ENCODE assay signal across 12 cellular contexts in genomic region chr17:78179372-78179771, GRCh38. TPM values are rescaled to one million over a fixed set of nuclear protein-coding genes. Genes with fewer than 3 reads are reported as not detected.
DNase-seq lines count a peak whose midpoint lies in the region; ATAC-seq and TF ChIP-seq lines count a peak whose summit lies in the region.
"Had no signal": no experiment of that assay in that cellular context is flagged by ENCODE, and none has a peak within 500 bp of the region (broad histone marks: within the 10 kb centered on the region; RNA-seq: fewer than 3 reads in every experiment).

No MANE protein-coding gene starts in this region.

- peaks cover 13% of the 10 kb centered on the region for H3K4me1 ChIP-seq in adipocyte (ENCODE audit: control insufficient read depth, insufficient read depth, low read length)
- peaks cover 21% of the 10 kb centered on the region for H3K4me1 ChIP-seq in skeletal muscle satellite cell (ENCODE audit: control insufficient read depth, insufficient read depth, low read length)

- H3K27me3 ChIP-seq in adipocyte (replicated peaks; ENCODE audit: control insufficient read depth, insufficient read depth, low read length), result no peaks in the 10 kb centered on the region
- H3K27me3 ChIP-seq in skeletal muscle satellite cell (ENCODE audit: control insufficient read depth, insufficient read depth, low read length), result no peaks in the 10 kb centered on the region

- H3K4me2 ChIP-seq in skeletal muscle satellite cell (ENCODE audit: low read length), result peak overlapping the region; percentile 61

- CTCF ChIA-PET in HEK293T (lab: Yijun Ruan, JAX), result no interaction called here

- ATAC-seq in GM21423 (IDR thresholded peaks at IDR 0.05; ENCODE audit: unreplicated experiment), result no peak
- ATAC-seq: left lobe of liver had no signal

- H3K36me3 ChIP-seq in adipocyte (ENCODE audit: control insufficient read depth, insufficient read depth, low read length, severe bottlenecking) (no peaks in the 10 kb centered on the region), skeletal muscle satellite cell (ENCODE audit: insufficient read depth, low read length) (peaks cover 14% of the 10 kb centered on the region)

- POLR2A ChIA-PET in HEK293T (lab: Yijun Ruan, JAX), result no interaction called here

- DNase-seq in EL (peak; percentile 75), adipocyte (ENCODE audit: low read depth) (peak; percentile 54), foreskin fibroblast (peak; percentile 48 to 71), HT-29 (ENCODE audit: low spot score) (no peak), 8988T (no peak), HEK293T (ENCODE audit: extremely low spot score) (no peak)
- DNase-seq: NCI-H2171 had no signal

- no peaks in the 10 kb centered on the region for H3K9me3 ChIP-seq in adipocyte (ENCODE audit: control insufficient read depth, low read length)
- no peaks in the 10 kb centered on the region for H3K9me3 ChIP-seq in skeletal muscle satellite cell (replicated peaks; ENCODE audit: low read length)

- H3K9ac ChIP-seq in adipocyte (ENCODE audit: low read length) (no peak overlapping the region), skeletal muscle satellite cell (ENCODE audit: low read depth, low read length) (peak overlapping the region; percentile 37)

- H3K4me3 ChIP-seq in adipocyte (ENCODE audit: low read length) (no peak overlapping the region), foreskin fibroblast (ENCODE audit: low read depth in 1 of 2, low read length in 2 of 2) (no peak overlapping the region), skeletal muscle satellite cell (ENCODE audit: low read length) (no peak overlapping the region)
- H3K4me3 ChIP-seq: SK-N-MC had no signal

- no peak for TF ChIP-seq CTCF in foreskin fibroblast (IDR thresholded peaks at IDR 0.05; ENCODE audit: low read depth, low read length)

TF ChIP-seq in HEK293T, 16 proteins besides CTCF, POLR2A, EP300 and RAD21:
- no peak for TF ChIP-seq HDGF (IDR thresholded peaks at IDR 0.05; ENCODE audit: borderline replicate concordance)
- no peak for TF ChIP-seq FOXM1 (IDR thresholded peaks at IDR 0.05; ENCODE audit: borderline replicate concordance)

RNA-seq across cellular contexts. Expression of gene TK1, which starts 7.5 kb away (rescaled TPM):
- total RNA-seq in skeletal muscle satellite cell (2012; rRNA removed), result 60.1 and 77.8 TPM in 2 replicates
- 379 and 400 TPM in 2 replicates for total RNA-seq in HT-29 (2014; rRNA removed; shearing (Covaris generic))

RNA-seq across cellular contexts. Expression of gene AFMID, which starts 7.8 kb away (rescaled TPM):
- 20.5 and 35.4 TPM in 2 replicates for total RNA-seq in skeletal muscle satellite cell (2012; rRNA removed)
- total RNA-seq in HT-29 (2014; rRNA removed; shearing (Covaris generic)), result 36.6 and 45.1 TPM in 2 replicates

RNA-seq across cellular contexts. Expression of gene SYNGR2, which starts 11.0 kb away (rescaled TPM):
- total RNA-seq in skeletal muscle satellite cell (2012; rRNA removed), result 2.0 and 2.6 TPM in 2 replicates
- total RNA-seq in HT-29 (2014; rRNA removed; shearing (Covaris generic)), result 225 and 231 TPM in 2 replicates

RNA-seq across cellular contexts. Expression of gene C17orf99, which starts 33.2 kb away (rescaled TPM):
- not detected in 2 replicates for total RNA-seq in skeletal muscle satellite cell (2012; rRNA removed)
- total RNA-seq in HT-29 (2014; rRNA removed; shearing (Covaris generic)), result 0.20 TPM in 1 of 2 replicates, not detected in the other
- total RNA-seq: Daoy, left lobe of liver had no signal

RNA-seq across cellular contexts. Expression of gene BIRC5, which starts 34.7 kb away (rescaled TPM):
- 27.1 and 41.9 TPM in 2 replicates for total RNA-seq in skeletal muscle satellite cell (2012; rRNA removed)
- total RNA-seq in HT-29 (2014; rRNA removed; shearing (Covaris generic)), result 78.3 and 114 TPM in 2 replicates

Comparison
In these comparisons a context has a peak if more than half of its experiments do, and no peak if none do; other contexts are left out.
1. DNase-seq: peak in EL (single experiment), adipocyte (single experiment) and foreskin fibroblast (2 of 2); none in HT-29 (single experiment), 8988T (single experiment) and HEK293T (single experiment).